Comparison of ENCODE assay signal across 22 cellular contexts in the genomic region with DNA sequence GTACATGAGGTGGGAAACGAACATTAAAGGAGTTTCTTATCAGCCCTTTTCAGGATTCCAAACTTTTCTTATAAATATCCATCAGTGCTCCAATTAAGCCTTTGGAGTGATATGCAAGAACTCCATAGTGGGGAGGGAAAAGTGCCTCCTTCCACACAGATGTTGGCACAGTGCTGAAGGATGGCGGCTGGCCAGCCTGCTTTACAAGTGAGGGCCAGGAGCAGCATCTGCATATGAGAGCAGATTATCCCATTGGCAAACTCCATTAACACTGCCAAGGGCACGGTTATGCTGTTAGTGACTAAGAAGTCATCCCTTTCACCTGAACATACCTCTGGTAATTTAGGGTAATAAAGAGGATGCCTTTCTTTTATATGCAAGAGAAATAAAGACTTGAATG.
"Had no signal": no experiment of that assay in that cellular context is flagged by ENCODE, and none has a peak within 500 bp of the region (broad histone marks: within the 10 kb centered on the region; RNA-seq: fewer than 3 reads in every experiment).

No MANE protein-coding gene starts in this region.

- H3K27me3 ChIP-seq: brain microvascular endothelial cell, foreskin keratinocyte, left lung, neural progenitor cell, transverse colon, vagina had no signal

- ATAC-seq: activated CD8-positive, alpha-beta T cell treated with anti-CD3 and anti-CD28 coated beads, Interleukin-2, amount 10 ng/mL, durations not matched to agents 7 days and 5 days; activated naive CD4-positive, alpha-beta T cell treated with anti-CD3 and anti-CD28 coated beads, Interleukin-2, amount 50 U/mL, for 72 hours; foreskin keratinocyte; left lung; naive thymus-derived CD4-positive, alpha-beta T cell; stimulated activated naive B cell treated with anti-CD40 and anti-IgM and Interleukin-4, amounts not matched to agents 10 μg/mL and 1 μg/mL and 100 μg/mL, for 72 hours had no signal

- H3K27ac ChIP-seq: brain microvascular endothelial cell, foreskin keratinocyte, left lung, neural progenitor cell, transverse colon, vagina had no signal

- H3K9me3 ChIP-seq: left lung, transverse colon, vagina had no signal

- H3K36me3 ChIP-seq: brain microvascular endothelial cell, left lung, neural progenitor cell, transverse colon, vagina had no signal

- DNase-seq: activated CD4-positive, alpha-beta T cell treated with anti-CD3 and anti-CD28 coated beads for 1 hour; activated CD4-positive, alpha-beta T cell treated with anti-CD3 and anti-CD28 coated beads, Interleukin-2, amount 50 U/mL, for 1 hour; activated CD8-positive, alpha-beta T cell treated with anti-CD3 and anti-CD28 coated beads, Interleukin-2, amount 10 ng/mL, durations not matched to agents 7 days and 5 days; activated gamma-delta T cell treated with Interleukin-2 at 50 U/mL for 16 hours; brain microvascular endothelial cell; caudate nucleus; dermis blood vessel endothelial cell; effector CD8-positive, alpha-beta T cell; erythroblast; foreskin keratinocyte; immature natural killer cell; kidney glomerular epithelial cell; left lung; naive thymus-derived CD4-positive, alpha-beta T cell; retina; stimulated activated CD4-positive, alpha-beta T cell treated with anti-CD3 and anti-CD28 coated beads, Interleukin-2, amount 100 ng/mL, for 48 hours; stimulated activated CD8-positive, alpha-beta memory T cell treated with anti-CD3 and anti-CD28 coated beads, Interleukin-4, amount 100 ng/mL, for 48 hours; stimulated activated naive B cell treated with anti-CD40 and anti-IgM and Interleukin-4, amounts not matched to agents 10 μg/mL and 1 μg/mL and 100 μg/mL, for 72 hours; transverse colon had no signal

- H3K4me1 ChIP-seq: foreskin keratinocyte, left lung, neural progenitor cell, transverse colon, vagina had no signal

- H2AFZ ChIP-seq: neural progenitor cell had no signal

- H3K4me2 ChIP-seq: neural progenitor cell had no signal

- H3K9ac ChIP-seq: neural progenitor cell had no signal

- H3K4me3 ChIP-seq: left lung, neural progenitor cell, transverse colon, vagina had no signal
